In the genomic region with DNA sequence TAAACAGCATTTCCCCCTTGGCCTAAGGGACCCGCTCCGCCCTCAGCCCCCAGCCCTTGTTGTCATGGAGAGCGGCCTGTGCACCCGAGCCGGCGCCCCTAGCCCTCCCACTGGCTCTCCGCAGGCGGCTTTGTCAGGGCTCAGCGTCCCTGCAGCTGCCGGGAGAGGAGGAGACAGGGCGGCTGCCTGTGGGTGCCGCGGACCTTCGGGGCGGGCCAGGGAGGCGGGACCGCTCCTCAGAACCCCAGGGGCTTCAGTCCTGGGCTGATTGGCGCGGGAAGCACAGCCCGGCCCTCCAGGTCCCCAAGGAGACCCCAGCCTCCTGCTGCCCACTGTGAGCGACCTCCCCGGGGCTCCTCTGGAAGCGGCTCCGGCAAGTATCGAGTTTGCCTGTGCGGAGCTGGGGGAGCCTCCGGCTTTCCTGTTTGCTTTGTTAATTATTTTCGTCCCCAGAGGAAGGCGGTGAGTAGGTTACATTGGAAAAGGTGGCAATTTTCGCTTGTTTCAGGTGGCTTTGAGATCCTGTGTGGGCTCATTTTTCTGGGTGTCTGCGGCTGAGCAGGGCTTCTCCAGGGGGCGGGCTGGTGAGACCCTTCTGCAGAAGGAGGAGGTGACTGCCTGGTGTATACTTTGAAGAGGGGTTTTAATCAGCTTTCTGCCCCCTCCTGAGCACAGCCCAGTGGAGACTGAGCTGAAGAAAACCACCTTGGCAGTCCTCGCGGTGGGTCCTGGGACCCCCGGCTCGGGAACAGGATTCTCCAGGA, we compare ENCODE assay signal across 8 cellular contexts. TPM values are rescaled to one million over a fixed set of nuclear protein-coding genes. Genes with fewer than 3 reads are reported as not detected.
DNase-seq lines count a peak whose midpoint lies in the region; ATAC-seq, FAIRE-seq and TF ChIP-seq lines count a peak whose summit lies in the region.

A gene with protein sequence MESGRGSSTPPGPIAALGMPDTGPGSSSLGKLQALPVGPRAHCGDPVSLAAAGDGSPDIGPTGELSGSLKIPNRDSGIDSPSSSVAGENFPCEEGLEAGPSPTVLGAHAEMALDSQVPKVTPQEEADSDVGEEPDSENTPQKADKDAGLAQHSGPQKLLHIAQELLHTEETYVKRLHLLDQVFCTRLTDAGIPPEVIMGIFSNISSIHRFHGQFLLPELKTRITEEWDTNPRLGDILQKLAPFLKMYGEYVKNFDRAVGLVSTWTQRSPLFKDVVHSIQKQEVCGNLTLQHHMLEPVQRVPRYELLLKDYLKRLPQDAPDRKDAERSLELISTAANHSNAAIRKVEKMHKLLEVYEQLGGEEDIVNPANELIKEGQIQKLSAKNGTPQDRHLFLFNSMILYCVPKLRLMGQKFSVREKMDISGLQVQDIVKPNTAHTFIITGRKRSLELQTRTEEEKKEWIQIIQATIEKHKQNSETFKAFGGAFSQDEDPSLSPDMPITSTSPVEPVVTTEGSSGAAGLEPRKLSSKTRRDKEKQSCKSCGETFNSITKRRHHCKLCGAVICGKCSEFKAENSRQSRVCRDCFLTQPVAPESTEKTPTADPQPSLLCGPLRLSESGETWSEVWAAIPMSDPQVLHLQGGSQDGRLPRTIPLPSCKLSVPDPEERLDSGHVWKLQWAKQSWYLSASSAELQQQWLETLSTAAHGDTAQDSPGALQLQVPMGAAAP (plus strand): TSS at position 256 of the 764 bp plus-strand sequence. CDS start 28,734 bp downstream, outside the sequence.

- H3K79me2 ChIP-seq in K562 (ENCODE audit: control insufficient read depth, insufficient read depth, low read length) (no peaks in the 10 kb centered on the region), keratinocyte (ENCODE audit: control insufficient read depth, insufficient read depth, low read length) (no peaks in the 10 kb centered on the region)

- H3K4me1 ChIP-seq in K562 (replicated peaks in 1 of 2; ENCODE audit: control insufficient read depth in 2 of 2, insufficient read depth in 2 of 2, low read length in 2 of 2), result peaks cover 0 to 6% of the 10 kb centered on the region in 2 experiments; a peak in 2 of 5 replicates
- H3K4me1 ChIP-seq in keratinocyte (ENCODE audit: control insufficient read depth, extremely low read depth, insufficient read depth, low read length), result peaks cover 14% of the 10 kb centered on the region

- H2AFZ ChIP-seq in K562 (ENCODE audit: low read depth, low read length), result no peak within 1 kb of the TSS
- peak within 1 kb of the TSS; percentile 78 for H2AFZ ChIP-seq in keratinocyte (ENCODE audit: control insufficient read depth, low read length)

- DNase-seq in NCI-H1694 treated with DMSO at 0.1 percent for 48 hours (lab: John Stamatoyannopoulos, UW) (peak; percentile 10), NCI-H1694 (lab: John Stamatoyannopoulos, UW) (no peak), SK-N-DZ (ENCODE audit: low spot score) (peak; percentile 36), K562 (ENCODE audit: extremely low read depth in 1 of 4, low spot score in 3 of 4) (no peak), keratinocyte (ENCODE audit: low read depth, low spot score) (no peak)
- peak; percentile 54 for DNase-seq in stimulated activated CD4-positive, alpha-beta T cell treated with anti-CD3 and anti-CD28 coated beads, Interleukin-4, amount 100 ng/mL, for 24 hours

- no peak within 1 kb of the TSS for H3K4me2 ChIP-seq in K562 (ENCODE audit: insufficient read depth, low read length)
- peak within 1 kb of the TSS; percentile 91 for H3K4me2 ChIP-seq in keratinocyte (ENCODE audit: control insufficient read depth, extremely low read depth, insufficient read depth, low read depth, low read length)

- CTCF ChIA-PET in K562 (lab: Yijun Ruan, JAX; ENCODE audit: low intra/inter-chr PET ratio), result no interaction called here

- FAIRE-seq in K562 (lab: Jason Lieb, UNC) (no peak), keratinocyte (lab: Jason Lieb, UNC) (no peak)

- TF ChIP-seq EP300 in K562 (IDR thresholded peaks at IDR 0.05; ENCODE audit: low read length), result no peak

- H4K20me1 ChIP-seq in K562 (replicated peaks; ENCODE audit: control insufficient read depth, insufficient read depth, low read length) (no peaks in the 10 kb centered on the region), keratinocyte (ENCODE audit: control insufficient read depth, extremely low read depth, insufficient read depth, low read length) (no peaks in the 10 kb centered on the region)

- TF ChIP-seq CTCF in K562 (IDR thresholded peaks at IDR 0.05 in 2 of 3, conservative IDR thresholded peaks at IDR 0.05 in 1 of 3; ENCODE audit: insufficient read depth in 2 of 3, low read depth in 1 of 3, low read length in 3 of 3), result no peak
- TF ChIP-seq CTCF in keratinocyte (optimal IDR thresholded peaks at IDR 0.05 in 1 of 3, IDR thresholded peaks at IDR 0.05 in 1 of 3, conservative IDR thresholded peaks at IDR 0.05 in 1 of 3; ENCODE audit: extremely low read depth in 1 of 3, insufficient read depth in 2 of 3, low read length in 3 of 3), result no peak

- H3K9ac ChIP-seq in K562 (ENCODE audit: insufficient read depth in 1 of 2, low read depth in 2 of 2, low read length in 2 of 2) (peak within 1 kb of the TSS in 1 of 2 experiments; percentile 45; a peak in 1 of 4 replicates), keratinocyte (ENCODE audit: control insufficient read depth, extremely low read depth, insufficient read depth, low read length) (peak within 1 kb of the TSS; percentile 55)

- H3K9me1 ChIP-seq in K562 (ENCODE audit: control insufficient read depth, insufficient read depth, low read length) (no peaks in the 10 kb centered on the region), keratinocyte (ENCODE audit: control insufficient read depth, extremely low read depth, insufficient read depth, low read length) (no peaks in the 10 kb centered on the region)

- intact Hi-C loops in K562 (cut with micrococcal nuclease), result no loop called here

- ATAC-seq in K562 (peak; percentile 57; the same call in 2 of the 3 replicates), HG03342 (IDR thresholded peaks at IDR 0.05; ENCODE audit: unreplicated experiment) (no peak), GM21737 (IDR thresholded peaks at IDR 0.05; ENCODE audit: unreplicated experiment) (no peak)

- H3K27ac ChIP-seq in K562 (ENCODE audit: extremely low read depth, low read depth, low read length), result no peak within 1 kb of the TSS
- no peak within 1 kb of the TSS for H3K27ac ChIP-seq in keratinocyte (ENCODE audit: control insufficient read depth, insufficient read depth, low read length)

- TF ChIP-seq RAD21 in K562 (CRISPR knock-in tag; conservative IDR thresholded peaks at IDR 0.05 in 1 of 2, IDR thresholded peaks at IDR 0.05 in 1 of 2), result no peak

- H3K9me3 ChIP-seq in K562 (replicated peaks; ENCODE audit: control insufficient read depth, insufficient read depth, low read depth, low read length) (peaks cover 3% of the 10 kb centered on the region; the same call in 1 of the 2 replicates), keratinocyte (ENCODE audit: control insufficient read depth, low read depth, low read length) (no peaks in the 10 kb centered on the region)

- H3K36me3 ChIP-seq in K562 (ENCODE audit: control insufficient read depth, insufficient read depth, low read length) (no peaks in the 10 kb centered on the region), keratinocyte (ENCODE audit: control insufficient read depth in 2 of 2, extremely low read depth in 1 of 2, insufficient read depth in 2 of 2, low read length in 2 of 2) (no peaks in the 10 kb centered on the region)

- TF ChIP-seq POLR2A in K562 (conservative IDR thresholded peaks at IDR 0.05), result no peak

- in situ Hi-C loops in K562 (cut with MboI), result no loop called here

- 3% methylated on average over 20 of the region's 36 CpGs for WGBS in K562 (ENCODE audit: insufficient coverage, low coverage, missing lambda C conversion rate)

- dilution Hi-C loops in keratinocyte (cut with MboI; ENCODE audit: extremely low pct_ligation_motif_present, low sequenced_read_pairs), result no loop called here

- no TSS peak for BruUV-seq in K562 (replicated peaks; lab: Mats Ljungman, UMichigan)

- no peak within 1 kb of the TSS for H3K4me3 ChIP-seq in K562
- H3K4me3 ChIP-seq in keratinocyte (ENCODE audit: control insufficient read depth in 2 of 3, extremely low read depth in 1 of 3, insufficient read depth in 2 of 3, low read depth in 1 of 3, low read length in 3 of 3), result peak within 1 kb of the TSS; percentile 44 to 69 (median 60)

- H3K27me3 ChIP-seq in K562 (ENCODE audit: control insufficient read depth in 2 of 2, insufficient read depth in 2 of 2, low read length in 2 of 2) (peaks cover 51 to 72% of the 10 kb centered on the region in 2 experiments), keratinocyte (ENCODE audit: control insufficient read depth, extremely low read depth, insufficient read depth, low read length) (peaks cover 4% of the 10 kb centered on the region)

- POLR2A ChIA-PET in K562 (lab: Yijun Ruan, JAX), result interaction anchor here (0.6 kb wide), 1 partner anchor 231 kb away, joined by 3 read pairs; no protein-coding TSS in a partner anchor

RNA-seq across cellular contexts. Expression of the gene that starts here (rescaled TPM):
- polyA plus RNA-seq in SK-N-DZ (2014; cell fraction: cytosol; rRNA removed), result not detected in 2 replicates
- not detected in 2 replicates for polyA plus RNA-seq in SK-N-DZ (2014; cell fraction: nucleus; rRNA removed)
- total RNA-seq in K562 (2011; cell fraction: chromatin; rRNA removed; ENCODE audit: low replicate concordance), result 0.18 and 0.56 TPM in 2 replicates
- 0.13 and 0.50 TPM in 2 replicates for total RNA-seq in K562 (2011; cell fraction: nucleolus; rRNA removed)
- total RNA-seq in K562 (2011; cell fraction: nucleoplasm; rRNA removed), result 0.22 and 0.23 TPM in 2 replicates
- total RNA-seq in K562 (2014; rRNA removed) (0.86 and 1.2 TPM in 2 replicates), K562 (2014; rRNA removed; fragmentation: Illumina TruSeq; extraction: Trizol) (0.22 and 0.29 TPM in 2 replicates), K562 (2015; rRNA removed; fragmentation: Illumina TruSeq; extraction: Trizol) (0.29 and 0.49 TPM in 2 replicates), K562 (2021) (0.76 and 1.3 TPM in 2 replicates)
- polyA plus RNA-seq in K562 (2011; rRNA removed) (0.09 and 0.13 TPM in 2 replicates), K562 (2014; fragmentation: Illumina TruSeq; extraction: Trizol) (0.44 and 0.56 TPM in 2 replicates), K562 (2014; fragmentation: Nextera tagmentation; extraction: Ambion mirVana) (under 1 TPM; 0.07 to 0.17 TPM), K562 (2014; rRNA removed) (0.52 and 0.67 TPM in 2 replicates), keratinocyte (0.21 to 0.61 TPM (median 0.22 TPM) in 3 replicates)
- 0.18 and 0.24 TPM in 2 replicates for polyA plus RNA-seq in K562 (2011; cell fraction: cytosol; rRNA removed)
- 0.13 and 0.48 TPM in 2 replicates for polyA plus RNA-seq in K562 (2011; cell fraction: nucleus; rRNA removed)
- 0.83 and 2.0 TPM in 2 replicates for polyA plus RNA-seq in K562 (2012)
- 0.06 and 0.21 TPM in 2 replicates for polyA minus RNA-seq in K562 (2011; rRNA and poly(A)+ RNA removed)
- not detected in 2 replicates for polyA minus RNA-seq in K562 (2011; cell fraction: cytosol; rRNA and poly(A)+ RNA removed)
- 0.11 and 0.27 TPM in 2 replicates for polyA minus RNA-seq in K562 (2011; cell fraction: nucleus; rRNA and poly(A)+ RNA removed)
- polyA plus RNA-seq in keratinocyte (2011; ENCODE audit: low read depth), result 0.17 TPM
- polyA plus RNA-seq in keratinocyte (2011; cell fraction: cytosol; rRNA removed), result 0.11 and 0.16 TPM in 2 replicates
- polyA plus RNA-seq in keratinocyte (2011; cell fraction: nucleus; rRNA removed), result 0.46 and 0.59 TPM in 2 replicates
- polyA plus RNA-seq in keratinocyte (2012; ENCODE audit: low replicate concordance), result 0.21 and 0.52 TPM in 2 replicates
- 0.16 to 0.43 TPM (median 0.16 TPM) in 3 replicates for polyA minus RNA-seq in keratinocyte
- not detected for polyA minus RNA-seq in keratinocyte (2011; cell fraction: cytosol; rRNA and poly(A)+ RNA removed)
- 0.23 and 0.32 TPM in 2 replicates for polyA minus RNA-seq in keratinocyte (2011; cell fraction: nucleus; rRNA and poly(A)+ RNA removed)

Comparison
In these comparisons a context has a peak if more than half of its experiments do, and no peak if none do; other contexts are left out.
1. DNase-seq: peak in NCI-H1694 treated with DMSO at 0.1 percent for 48 hours (single experiment), SK-N-DZ (single experiment) and stimulated activated CD4-positive, alpha-beta T cell treated with anti-CD3 and anti-CD28 coated beads, Interleukin-4, amount 100 ng/mL, for 24 hours (single experiment); none in NCI-H1694 (single experiment), K562 (0 of 4) and keratinocyte (single experiment).